ENCODE assay signal across 26 cellular contexts in genomic region chr16:81155769-81156168, GRCh38.
"Had no signal": no experiment of that assay in that cellular context is flagged by ENCODE, and none has a peak within 500 bp of the region (broad histone marks: within the 10 kb centered on the region; RNA-seq: fewer than 3 reads in every experiment).

No MANE protein-coding gene starts in this region.

- H3K79me2 ChIP-seq: hepatocyte had no signal

- H2AFZ ChIP-seq: hepatocyte had no signal

- H3K9me3 ChIP-seq: left lung, prostate gland, right atrium auricular region, sigmoid colon, thoracic aorta, upper lobe of left lung had no signal

- H3K4me3 Mint-ChIP-seq: naive thymus-derived CD4-positive, alpha-beta T cell; nephron progenitor cell; stimulated activated memory B cell treated with anti-CD40 and anti-IgM and Interleukin-4, amounts not matched to agents 10 μg/mL and 1 μg/mL and 100 μg/mL, for 72 hours had no signal

- H3K27ac ChIP-seq: dorsolateral prefrontal cortex, gastroesophageal sphincter, heart left ventricle, hepatocyte, left lung, prostate gland, right atrium auricular region, sigmoid colon, thoracic aorta, tibial nerve, upper lobe of left lung had no signal

- H3K27ac Mint-ChIP-seq: naive thymus-derived CD4-positive, alpha-beta T cell; nephron progenitor cell; stimulated activated memory B cell treated with anti-CD40 and anti-IgM and Interleukin-4, amounts not matched to agents 10 μg/mL and 1 μg/mL and 100 μg/mL, for 72 hours had no signal

- FAIRE-seq: colon, islet of Langerhans, urothelium cell line had no signal

- H3K36me3 Mint-ChIP-seq: naive thymus-derived CD4-positive, alpha-beta T cell; stimulated activated memory B cell treated with anti-CD40 and anti-IgM and Interleukin-4, amounts not matched to agents 10 μg/mL and 1 μg/mL and 100 μg/mL, for 72 hours had no signal

- H3K9me3 Mint-ChIP-seq: naive thymus-derived CD4-positive, alpha-beta T cell; nephron progenitor cell; stimulated activated memory B cell treated with anti-CD40 and anti-IgM and Interleukin-4, amounts not matched to agents 10 μg/mL and 1 μg/mL and 100 μg/mL, for 72 hours had no signal

- DNase-seq: dorsolateral prefrontal cortex; effector CD4-positive, alpha-beta T cell; heart left ventricle; left cardiac atrium; left lung; mesendoderm; midbrain; naive thymus-derived CD4-positive, alpha-beta T cell; nephron progenitor cell; nucleus accumbens; sigmoid colon; stimulated activated CD4-positive, alpha-beta T cell treated with anti-CD3 and anti-CD28 coated beads, Interleukin-2, amount 100 ng/mL, for 24 hours; stimulated activated CD4-positive, alpha-beta T cell treated with anti-CD3 and anti-CD28 coated beads, Interleukin-4, amount 100 ng/mL, for 24 hours; stimulated activated naive CD8-positive, alpha-beta T cell treated with anti-CD3 and anti-CD28 coated beads, Interleukin-15, Interleukin-2, amounts not matched to agents 100 U/mL and 50 U/mL, for 24 hours; substantia nigra; upper lobe of left lung had no signal

- H3K27me3 Mint-ChIP-seq: stimulated activated memory B cell treated with anti-CD40 and anti-IgM and Interleukin-4, amounts not matched to agents 10 μg/mL and 1 μg/mL and 100 μg/mL, for 72 hours had no signal

- H3K27me3 ChIP-seq: dorsolateral prefrontal cortex, heart left ventricle, hepatocyte, left lung, right atrium auricular region, sigmoid colon, tibial nerve, upper lobe of left lung had no signal

- H3K4me1 Mint-ChIP-seq: naive thymus-derived CD4-positive, alpha-beta T cell; stimulated activated memory B cell treated with anti-CD40 and anti-IgM and Interleukin-4, amounts not matched to agents 10 μg/mL and 1 μg/mL and 100 μg/mL, for 72 hours had no signal

- H3K4me2 ChIP-seq: hepatocyte had no signal

- ATAC-seq: gastroesophageal sphincter; heart left ventricle; left cardiac atrium; left lung; naive thymus-derived CD4-positive, alpha-beta T cell; stimulated activated memory B cell treated with anti-CD40 and anti-IgM and Interleukin-4, amounts not matched to agents 10 μg/mL and 1 μg/mL and 100 μg/mL, for 72 hours; stimulated activated naive CD8-positive, alpha-beta T cell treated with anti-CD3 and anti-CD28 coated beads, Interleukin-15, Interleukin-2, amounts not matched to agents 100 U/mL and 50 U/mL, for 24 hours had no signal

- H3K4me3 ChIP-seq: dorsolateral prefrontal cortex, gastroesophageal sphincter, heart left ventricle, hepatocyte, left lung, prostate gland, right atrium auricular region, sigmoid colon, thoracic aorta, tibial nerve, upper lobe of left lung had no signal

- H3K36me3 ChIP-seq: gastroesophageal sphincter, left lung, prostate gland, right atrium auricular region, sigmoid colon, thoracic aorta, tibial nerve, upper lobe of left lung had no signal

- H3K4me1 ChIP-seq: gastroesophageal sphincter, heart left ventricle, left lung, prostate gland, right atrium auricular region, sigmoid colon, tibial nerve, upper lobe of left lung had no signal
